Comparison of ENCODE assay signal across 8 cellular contexts in genomic region chr12:51951843-51952722, GRCh38. TPM values are rescaled to one million over a fixed set of nuclear protein-coding genes. Genes with fewer than 3 reads are reported as not detected.
DNase-seq lines count a peak whose midpoint lies in the region; ATAC-seq and TF ChIP-seq lines count a peak whose summit lies in the region.

No MANE protein-coding gene starts in this region.

- H3K4me2 ChIP-seq in MM.1S (ENCODE audit: low read depth, low read length): peak overlapping the region; percentile 88
- peak overlapping the region; percentile 99 for H3K4me2 ChIP-seq in smooth muscle cell

- H3K79me2 ChIP-seq in MM.1S (ENCODE audit: low read length) (no peaks in the 10 kb centered on the region), smooth muscle cell (ENCODE audit: low read depth) (peaks cover 36% of the 10 kb centered on the region)

- DNase-seq in DMS 273 (lab: John Stamatoyannopoulos, UW; ENCODE audit: unreplicated experiment) (peak; percentile 49), DMS 273 treated with DMSO at 0.1 percent for 48 hours (lab: John Stamatoyannopoulos, UW) (no peak), MM.1S (no peak), astrocyte of the cerebellum (ENCODE audit: low read depth) (no peak), iPS-NIHi7 (ENCODE audit: extremely low spot score) (peak; percentile 37), smooth muscle cell (lab: John Stamatoyannopoulos, UW; ENCODE audit: unreplicated experiment) (no peak)
- DNase-seq in stimulated activated CD4-positive, alpha-beta T cell treated with anti-CD3 and anti-CD28 coated beads, Interleukin-4, amount 100 ng/mL, for 24 hours: no peak

- H3F3A ChIP-seq in MM.1S (ENCODE audit: insufficient read depth, low read length): peaks cover 12% of the 10 kb centered on the region; the same call in 1 of the 2 replicates
- peaks cover 18% of the 10 kb centered on the region for H3F3A ChIP-seq in smooth muscle cell (ENCODE audit: low read depth)

- H3K9me2 ChIP-seq in MM.1S (replicated peaks; ENCODE audit: insufficient read depth, low read length): no peaks in the 10 kb centered on the region

- H2AFZ ChIP-seq in MM.1S (ENCODE audit: low read length) (peak overlapping the region; percentile 80), smooth muscle cell (ENCODE audit: low read depth) (peak overlapping the region; percentile 94)

- no peaks in the 10 kb centered on the region for H3K36me3 ChIP-seq in MM.1S (replicated peaks; ENCODE audit: insufficient read depth, low read length)
- H3K36me3 ChIP-seq in smooth muscle cell (ENCODE audit: low read depth): no peaks in the 10 kb centered on the region

- H4K20me1 ChIP-seq in MM.1S (ENCODE audit: insufficient read depth, low read length): no peaks in the 10 kb centered on the region
- H4K20me1 ChIP-seq in smooth muscle cell (ENCODE audit: low read depth): peaks cover 28% of the 10 kb centered on the region

- H3K27ac ChIP-seq in MM.1S (ENCODE audit: low read length): no peak overlapping the region
- H3K27ac ChIP-seq in smooth muscle cell (ENCODE audit: low read depth): no peak overlapping the region

- no peaks in the 10 kb centered on the region for H3K9me3 ChIP-seq in MM.1S (replicated peaks; ENCODE audit: insufficient read depth, low read length)
- no peaks in the 10 kb centered on the region for H3K9me3 ChIP-seq in smooth muscle cell (replicated peaks; ENCODE audit: low read depth)

- H3K9ac ChIP-seq in MM.1S (ENCODE audit: low read length) (peak overlapping the region; percentile 65), smooth muscle cell (ENCODE audit: low read depth) (peak overlapping the region; percentile 82)

- H3K4me3 ChIP-seq in MM.1S (ENCODE audit: low read length): peak overlapping the region; percentile 64
- H3K4me3 ChIP-seq in astrocyte of the cerebellum (ENCODE audit: low read depth, low read length): peak overlapping the region; percentile 87
- H3K4me3 ChIP-seq in smooth muscle cell: peak overlapping the region; percentile 94

- ATAC-seq in HG02973 (IDR thresholded peaks at IDR 0.05; ENCODE audit: unreplicated experiment): no peak

- WGBS in smooth muscle cell (ENCODE audit: low lambda C conversion rate): under 1% methylated on average over 33 of the region's 50 CpGs

- in situ Hi-C loops in astrocyte of the cerebellum (cut with HindIII; ENCODE audit: low sequenced_read_pairs): no loop called here

- TF ChIP-seq CTCF in MM.1S (IDR thresholded peaks at IDR 0.05; ENCODE audit: low read length): no peak
- no peak for TF ChIP-seq CTCF in astrocyte of the cerebellum (IDR thresholded peaks at IDR 0.05; ENCODE audit: low read depth, low read length, missing control alignments)
- no peak for TF ChIP-seq CTCF in smooth muscle cell (IDR thresholded peaks at IDR 0.05; ENCODE audit: borderline replicate concordance, insufficient read depth, poor library complexity, severe bottlenecking)

- peaks cover 43% of the 10 kb centered on the region for H3K27me3 ChIP-seq in MM.1S (replicated peaks; ENCODE audit: insufficient read depth, low read length)
- no peaks in the 10 kb centered on the region for H3K27me3 ChIP-seq in smooth muscle cell (ENCODE audit: low read depth)

- peaks cover 14% of the 10 kb centered on the region for H3K4me1 ChIP-seq in MM.1S (ENCODE audit: low read length)
- peaks cover 26% of the 10 kb centered on the region for H3K4me1 ChIP-seq in smooth muscle cell (ENCODE audit: low read depth)

RNA-seq across cellular contexts. Expression of gene ACVR1B, which starts 0.6 kb away (rescaled TPM):
- total RNA-seq in smooth muscle cell: 4.0 and 6.0 TPM in 2 replicates
- 1.9 and 2.8 TPM in 2 replicates for polyA plus RNA-seq in smooth muscle cell

RNA-seq across cellular contexts. Expression of gene ACVRL1, which starts 44.8 kb away (rescaled TPM):
- total RNA-seq in smooth muscle cell: 10.3 and 10.4 TPM in 2 replicates
- polyA plus RNA-seq in smooth muscle cell: 7.3 and 8.4 TPM in 2 replicates

RNA-seq across cellular contexts. Expression of gene TAMALIN, which starts 54.7 kb away (rescaled TPM):
- 4.1 and 12.2 TPM in 2 replicates for total RNA-seq in smooth muscle cell
- 32.4 and 36.8 TPM in 2 replicates for polyA plus RNA-seq in smooth muscle cell

Comparison
In these comparisons a context has a peak if more than half of its experiments do, and no peak if none do; other contexts are left out.
1. DNase-seq: peak in DMS 273 (single experiment) and iPS-NIHi7 (single experiment); none in DMS 273 treated with DMSO at 0.1 percent for 48 hours (single experiment), MM.1S (single experiment), astrocyte of the cerebellum (single experiment), smooth muscle cell (single experiment) and stimulated activated CD4-positive, alpha-beta T cell treated with anti-CD3 and anti-CD28 coated beads, Interleukin-4, amount 100 ng/mL, for 24 hours (single experiment).
2. Peak in every context shown above with its lines, with median percentiles within 50 percentile points of each other: H3K4me3 ChIP-seq.